ENCODE assay signal across 9 cellular contexts in the genomic region with DNA sequence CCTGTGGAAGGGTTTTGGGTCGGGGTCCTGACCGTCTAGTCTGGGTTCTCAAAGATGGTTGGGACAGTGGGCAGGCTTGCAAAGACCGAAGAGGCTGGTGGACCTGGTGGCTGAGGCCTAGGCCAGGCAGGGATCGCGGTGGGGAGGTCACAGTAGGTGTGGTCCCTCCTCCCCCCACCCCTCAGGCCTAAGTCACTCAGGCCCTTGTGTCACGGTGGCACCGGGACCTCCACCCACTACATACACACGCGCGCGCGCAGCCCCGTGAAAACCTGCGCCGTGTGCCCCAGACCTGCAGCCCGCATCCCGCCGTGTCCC. TPM values are rescaled to one million over a fixed set of nuclear protein-coding genes. Genes with fewer than 3 reads are reported as not detected.
DNase-seq lines count a peak whose midpoint lies in the region; ATAC-seq, FAIRE-seq and TF ChIP-seq lines count a peak whose summit lies in the region.
"Had no signal": no experiment of that assay in that cellular context is flagged by ENCODE, and none has a peak within 500 bp of the region (broad histone marks: within the 10 kb centered on the region; RNA-seq: fewer than 3 reads in every experiment).

No MANE protein-coding gene starts in this region.

- H3K4me2 ChIP-seq in endothelial cell of umbilical vein (ENCODE audit: insufficient read depth, low read length): peak overlapping the region; percentile 62
- H3K4me2 ChIP-seq: KMS-11 had no signal

- BruUV-seq in endothelial cell of umbilical vein (replicated peaks; lab: Mats Ljungman, UMichigan): no TSS peak

- H2AFZ ChIP-seq in endothelial cell of umbilical vein (ENCODE audit: low read depth, low read length): peak overlapping the region; percentile 3

- H3K27ac ChIP-seq in endothelial cell of umbilical vein (ENCODE audit: insufficient read depth, low read depth, low read length): no peak overlapping the region
- H3K27ac ChIP-seq: KMS-11 had no signal

- peaks cover 14% of the 10 kb centered on the region for H3K4me1 Mint-ChIP-seq in activated CD4-positive, alpha-beta T cell treated with anti-CD3 and anti-CD28 coated beads, Interleukin-2, amount 10 ng/mL, durations not matched to agents 7 days and 5 days
- H3K4me1 Mint-ChIP-seq in type B pancreatic cell (ENCODE audit: unreplicated experiment): peaks cover 9% of the 10 kb centered on the region

- intact Hi-C loops in endothelial cell of umbilical vein (cut with micrococcal nuclease) (loop anchor here (2.0 to 5.0 kb wide), 2 partner anchors 46 to 406 kb away; a partner anchor contains a TSS), mucosa of descending colon (cut with DNase I, micrococcal nuclease) (no loop called here)

- peaks cover 4% of the 10 kb centered on the region for H3K27me3 Mint-ChIP-seq in activated CD4-positive, alpha-beta T cell treated with anti-CD3 and anti-CD28 coated beads, Interleukin-2, amount 10 ng/mL, durations not matched to agents 7 days and 5 days
- H3K27me3 Mint-ChIP-seq in type B pancreatic cell: no peaks in the 10 kb centered on the region

- H3K27ac Mint-ChIP-seq in activated CD4-positive, alpha-beta T cell treated with anti-CD3 and anti-CD28 coated beads, Interleukin-2, amount 10 ng/mL, durations not matched to agents 7 days and 5 days: no peak overlapping the region
- H3K27ac Mint-ChIP-seq in type B pancreatic cell: no peak overlapping the region

- H3K4me3 ChIP-seq in endothelial cell of umbilical vein (replicated peaks in 1 of 3; ENCODE audit: insufficient read depth in 1 of 3, low read depth in 1 of 3, low read length in 3 of 3): peak overlapping the region in 2 of 3 experiments; percentile 16 to 44
- H3K4me3 ChIP-seq in mucosa of descending colon: no peak overlapping the region

- H4K20me1 ChIP-seq in endothelial cell of umbilical vein (replicated peaks; ENCODE audit: control insufficient read depth, extremely low read depth, insufficient read depth, low read length): no peaks in the 10 kb centered on the region

- H3K4me1 ChIP-seq in endothelial cell of umbilical vein (ENCODE audit: control insufficient read depth, extremely low read depth, insufficient read depth, low read length): peaks cover 51% of the 10 kb centered on the region
- peaks cover 20% of the 10 kb centered on the region for H3K4me1 ChIP-seq in mucosa of descending colon (ENCODE audit: low read depth)

- CTCF ChIA-PET in activated CD4-positive, alpha-beta T cell treated with anti-CD3 and anti-CD28 coated beads, Interleukin-2, amount 10 ng/mL, durations not matched to agents 7 days and 5 days (lab: Charles Lee): interaction anchor here (1.1 to 1.9 kb wide), 7 partner anchors 10 to 76 kb away, joined by 3 to 8 read pairs (median 4); no protein-coding TSS in a partner anchor
- CTCF ChIA-PET in endothelial cell of umbilical vein (lab: Charles Lee): interaction anchor here (1.5 to 2.6 kb wide), 6 partner anchors 8 to 58 kb away, joined by 3 to 32 read pairs (median 5); no protein-coding TSS in a partner anchor

- dilution Hi-C loops in endothelial cell of umbilical vein (cut with MboI; ENCODE audit: extremely low pct_ligation_motif_present, low sequenced_read_pairs): no loop called here

- TF ChIP-seq POLR2A in endothelial cell of umbilical vein (IDR thresholded peaks at IDR 0.05; ENCODE audit: low read depth, low read length): no peak

- no peak for TF ChIP-seq CTCF in endothelial cell of umbilical vein (IDR thresholded peaks at IDR 0.05; ENCODE audit: extremely low read depth in 1 of 2, insufficient read depth in 1 of 2, low read depth in 1 of 2, low read length in 2 of 2)
- no peak for TF ChIP-seq CTCF in mucosa of descending colon (IDR thresholded peaks at IDR 0.05)
- no peak for TF ChIP-seq CTCF in type B pancreatic cell (conservative IDR thresholded peaks at IDR 0.05)

- H3K36me3 Mint-ChIP-seq in activated CD4-positive, alpha-beta T cell treated with anti-CD3 and anti-CD28 coated beads, Interleukin-2, amount 10 ng/mL, durations not matched to agents 7 days and 5 days (ENCODE audit: low read depth): peaks cover 16% of the 10 kb centered on the region
- H3K36me3 Mint-ChIP-seq in type B pancreatic cell: peaks cover 4% of the 10 kb centered on the region

- H3K9me3 ChIP-seq in endothelial cell of umbilical vein (replicated peaks; ENCODE audit: control insufficient read depth, insufficient read depth, low read length) (no peaks in the 10 kb centered on the region), mucosa of descending colon (no peaks in the 10 kb centered on the region)

- POLR2A ChIA-PET in activated CD4-positive, alpha-beta T cell treated with anti-CD3 and anti-CD28 coated beads, Interleukin-2, amount 10 ng/mL, durations not matched to agents 7 days and 5 days (lab: Charles Lee): no interaction called here
- POLR2A ChIA-PET in endothelial cell of umbilical vein (lab: Charles Lee): no interaction called here

- peak overlapping the region; percentile 0 for H3K9ac ChIP-seq in endothelial cell of umbilical vein (replicated peaks; ENCODE audit: extremely low read depth, insufficient read depth, low read length)
- H3K9ac ChIP-seq: KMS-11 had no signal

- no peaks in the 10 kb centered on the region for H3K27me3 ChIP-seq in endothelial cell of umbilical vein (ENCODE audit: control insufficient read depth in 2 of 2, insufficient read depth in 2 of 2, low read length in 2 of 2)

- FAIRE-seq in endothelial cell of umbilical vein (lab: Jason Lieb, UNC): no peak

- peak overlapping the region; percentile 22 for H3K4me3 Mint-ChIP-seq in activated CD4-positive, alpha-beta T cell treated with anti-CD3 and anti-CD28 coated beads, Interleukin-2, amount 10 ng/mL, durations not matched to agents 7 days and 5 days
- H3K4me3 Mint-ChIP-seq in type B pancreatic cell: peak overlapping the region; percentile 76

- no peak for DNase-seq in activated CD4-positive, alpha-beta T cell treated with anti-CD3 and anti-CD28 coated beads, Interleukin-2, amount 10 ng/mL, durations not matched to agents 7 days and 5 days
- no peak for DNase-seq in activated CD4-positive, alpha-beta T cell treated with anti-CD3 and anti-CD28 coated beads, Interleukin-2, amount 50 U/mL, for 48 hours
- DNase-seq in endothelial cell of umbilical vein (ENCODE audit: low read depth, low spot score) (peak; percentile 17), mucosa of descending colon (peak in 1 of 3 donors; percentile 62), type B pancreatic cell (ENCODE audit: extremely low spot score, unreplicated experiment) (no peak), Ammon's horn (ENCODE audit: low spot score) (no peak)

- peaks cover 3 to 23% of the 10 kb centered on the region in 2 experiments for H3K36me3 ChIP-seq in endothelial cell of umbilical vein (ENCODE audit: control insufficient read depth in 2 of 2, extremely low read depth in 1 of 2, insufficient read depth in 2 of 2, low read length in 2 of 2)
- H3K36me3 ChIP-seq in mucosa of descending colon (ENCODE audit: low read depth): no peaks in the 10 kb centered on the region

- H3K9me3 Mint-ChIP-seq in activated CD4-positive, alpha-beta T cell treated with anti-CD3 and anti-CD28 coated beads, Interleukin-2, amount 10 ng/mL, durations not matched to agents 7 days and 5 days: no peaks in the 10 kb centered on the region
- no peaks in the 10 kb centered on the region for H3K9me3 Mint-ChIP-seq in type B pancreatic cell

- no peaks in the 10 kb centered on the region for H3K79me2 ChIP-seq in endothelial cell of umbilical vein (ENCODE audit: control insufficient read depth, insufficient read depth, low read length)

- ATAC-seq in mucosa of descending colon (peak; percentile 8), HG02610 (IDR thresholded peaks at IDR 0.05; ENCODE audit: unreplicated experiment) (no peak), GM21367 (IDR thresholded peaks at IDR 0.05; ENCODE audit: unreplicated experiment) (no peak)

- H3K9me1 ChIP-seq in endothelial cell of umbilical vein (replicated peaks; ENCODE audit: control insufficient read depth, extremely low read depth, insufficient read depth, low read length): no peaks in the 10 kb centered on the region

TF ChIP-seq in endothelial cell of umbilical vein, 7 proteins besides CTCF, POLR2A, EP300 and RAD21 (continues in another document):
- no peak for TF ChIP-seq MYC (IDR thresholded peaks at IDR 0.05; ENCODE audit: low read depth, low read length)
- TF ChIP-seq EZH2 (IDR thresholded peaks at IDR 0.05; ENCODE audit: borderline replicate concordance, low read depth, low read length, severe bottlenecking): no peak
- no peak for TF ChIP-seq JUN (IDR thresholded peaks at IDR 0.05; ENCODE audit: borderline replicate concordance, insufficient read depth, insufficient read length, low read depth)
- no peak for TF ChIP-seq GATA2 (IDR thresholded peaks at IDR 0.05; ENCODE audit: insufficient read depth, insufficient read length, low read depth, low read length)

RNA-seq across cellular contexts. Expression of a gene that starts 24.2 kb away (rescaled TPM):
- 100 to 1,000 TPM; 159 to 167 TPM for total RNA-seq in activated CD4-positive, alpha-beta T cell treated with anti-CD3 and anti-CD28 coated beads, Interleukin-2, amount 10 ng/mL, durations not matched to agents 7 days and 5 days
- total RNA-seq in endothelial cell of umbilical vein (280 and 312 TPM in 2 replicates), mucosa of descending colon (100 to 1,000 TPM; 111 to 159 (median 116) TPM), type B pancreatic cell (ENCODE audit: low replicate concordance) (207 and 230 TPM in 2 replicates)
- polyA plus RNA-seq in endothelial cell of umbilical vein: 307 and 338 TPM in 2 replicates
- 192 and 202 TPM in 2 replicates for polyA plus RNA-seq in endothelial cell of umbilical vein (2011; cell fraction: cytosol; rRNA removed)
- polyA plus RNA-seq in endothelial cell of umbilical vein (2011; cell fraction: nucleus; rRNA removed): 211 and 214 TPM in 2 replicates
- polyA plus RNA-seq in endothelial cell of umbilical vein (2012): 223 and 292 TPM in 2 replicates
- polyA minus RNA-seq in endothelial cell of umbilical vein: 648 and 737 TPM in 2 replicates
- polyA minus RNA-seq in endothelial cell of umbilical vein (2011; cell fraction: cytosol; rRNA and poly(A)+ RNA removed): 112 TPM
- polyA minus RNA-seq in endothelial cell of umbilical vein (2011; cell fraction: nucleus; rRNA and poly(A)+ RNA removed): 135 and 185 TPM in 2 replicates

RNA-seq across cellular contexts. Expression of a gene that starts 47.2 kb away (rescaled TPM):
- total RNA-seq in activated CD4-positive, alpha-beta T cell treated with anti-CD3 and anti-CD28 coated beads, Interleukin-2, amount 10 ng/mL, durations not matched to agents 7 days and 5 days: 10 to 100 TPM; 58.3 to 58.7 TPM
- total RNA-seq in endothelial cell of umbilical vein: 57.0 and 58.5 TPM in 2 replicates
- polyA plus RNA-seq in endothelial cell of umbilical vein: 42.9 and 52.5 TPM in 2 replicates
- polyA plus RNA-seq in endothelial cell of umbilical vein (2011; cell fraction: cytosol; rRNA removed): 72.7 and 90.5 TPM in 2 replicates
- 45.8 and 50.0 TPM in 2 replicates for polyA plus RNA-seq in endothelial cell of umbilical vein (2011; cell fraction: nucleus; rRNA removed)
- 60.0 and 79.1 TPM in 2 replicates for polyA plus RNA-seq in endothelial cell of umbilical vein (2012)
- 37.5 and 48.3 TPM in 2 replicates for polyA minus RNA-seq in endothelial cell of umbilical vein
- polyA minus RNA-seq in endothelial cell of umbilical vein (2011; cell fraction: cytosol; rRNA and poly(A)+ RNA removed): 60.8 TPM
- polyA minus RNA-seq in endothelial cell of umbilical vein (2011; cell fraction: nucleus; rRNA and poly(A)+ RNA removed): 17.9 and 20.0 TPM in 2 replicates
- 10 to 100 TPM; 12.1 to 19.0 (median 15.6) TPM for total RNA-seq in mucosa of descending colon
- 34.6 and 61.1 TPM in 2 replicates for total RNA-seq in type B pancreatic cell (ENCODE audit: low replicate concordance)
